Comparison of ENCODE assay signal across 1 cellular context in the genomic region with DNA sequence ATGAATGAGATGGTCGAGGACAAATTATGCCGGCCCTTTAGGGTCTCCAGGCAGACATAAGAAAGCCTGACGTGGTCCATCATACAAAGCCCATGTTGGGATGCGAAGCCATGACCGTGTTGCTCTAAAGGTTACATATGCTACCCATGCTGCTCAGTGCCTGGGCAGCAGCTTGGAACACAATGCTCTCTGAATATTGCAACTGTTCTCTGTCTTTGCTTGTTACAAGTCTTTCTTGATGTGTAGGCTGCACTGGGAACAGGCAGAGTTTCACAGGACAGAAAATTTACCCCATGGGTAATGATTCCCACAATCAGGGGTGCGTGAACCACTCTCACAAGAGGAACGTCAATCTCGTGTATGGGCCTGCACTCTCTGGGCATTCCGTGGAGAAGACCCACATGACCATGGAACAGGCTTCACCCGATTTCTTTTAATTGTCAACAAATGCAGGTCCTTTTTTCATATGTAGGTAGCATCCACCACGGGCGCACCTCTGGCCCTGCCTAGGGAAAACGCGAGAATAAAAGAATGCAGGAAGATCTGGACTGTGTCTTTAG.
TF ChIP-seq lines count a peak whose summit lies in the region.

No MANE protein-coding gene starts in this region.

TF ChIP-seq in SK-N-SH treated with all-trans-retinoic acid at 6 μM for 48 hours, 23 proteins besides CTCF, POLR2A, EP300 and RAD21 (continued from another document):
- TF ChIP-seq, protein P1, sequence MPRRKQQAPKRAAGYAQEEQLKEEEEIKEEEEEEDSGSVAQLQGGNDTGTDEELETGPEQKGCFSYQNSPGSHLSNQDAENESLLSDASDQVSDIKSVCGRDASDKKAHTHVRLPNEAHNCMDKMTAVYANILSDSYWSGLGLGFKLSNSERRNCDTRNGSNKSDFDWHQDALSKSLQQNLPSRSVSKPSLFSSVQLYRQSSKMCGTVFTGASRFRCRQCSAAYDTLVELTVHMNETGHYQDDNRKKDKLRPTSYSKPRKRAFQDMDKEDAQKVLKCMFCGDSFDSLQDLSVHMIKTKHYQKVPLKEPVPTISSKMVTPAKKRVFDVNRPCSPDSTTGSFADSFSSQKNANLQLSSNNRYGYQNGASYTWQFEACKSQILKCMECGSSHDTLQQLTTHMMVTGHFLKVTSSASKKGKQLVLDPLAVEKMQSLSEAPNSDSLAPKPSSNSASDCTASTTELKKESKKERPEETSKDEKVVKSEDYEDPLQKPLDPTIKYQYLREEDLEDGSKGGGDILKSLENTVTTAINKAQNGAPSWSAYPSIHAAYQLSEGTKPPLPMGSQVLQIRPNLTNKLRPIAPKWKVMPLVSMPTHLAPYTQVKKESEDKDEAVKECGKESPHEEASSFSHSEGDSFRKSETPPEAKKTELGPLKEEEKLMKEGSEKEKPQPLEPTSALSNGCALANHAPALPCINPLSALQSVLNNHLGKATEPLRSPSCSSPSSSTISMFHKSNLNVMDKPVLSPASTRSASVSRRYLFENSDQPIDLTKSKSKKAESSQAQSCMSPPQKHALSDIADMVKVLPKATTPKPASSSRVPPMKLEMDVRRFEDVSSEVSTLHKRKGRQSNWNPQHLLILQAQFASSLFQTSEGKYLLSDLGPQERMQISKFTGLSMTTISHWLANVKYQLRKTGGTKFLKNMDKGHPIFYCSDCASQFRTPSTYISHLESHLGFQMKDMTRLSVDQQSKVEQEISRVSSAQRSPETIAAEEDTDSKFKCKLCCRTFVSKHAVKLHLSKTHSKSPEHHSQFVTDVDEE (CRISPR knock-in tag; IDR thresholded peaks at IDR 0.05) = no peak
